Comparison of ENCODE assay signal across 33 cellular contexts in the genomic region with DNA sequence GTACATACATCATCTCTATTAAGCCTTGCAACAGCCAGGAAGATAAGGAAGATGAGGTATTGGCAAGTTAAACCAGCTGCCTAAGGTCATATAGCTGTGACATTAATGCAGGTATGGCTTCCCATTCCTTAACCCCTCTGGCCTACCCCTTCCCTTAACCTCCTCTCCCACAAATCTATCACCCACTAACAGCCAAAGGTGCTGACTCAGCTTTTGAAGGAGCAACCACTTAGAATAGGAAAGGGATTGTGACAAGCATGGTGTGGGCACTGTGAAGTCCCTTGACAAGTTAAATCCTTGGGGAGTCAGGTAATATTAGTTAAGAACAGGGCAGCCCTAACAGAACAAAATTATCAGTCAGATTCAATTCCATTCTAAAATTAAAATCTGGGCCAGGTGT.
"Had no signal": no experiment of that assay in that cellular context is flagged by ENCODE, and none has a peak within 500 bp of the region (broad histone marks: within the 10 kb centered on the region; RNA-seq: fewer than 3 reads in every experiment).

No MANE protein-coding gene starts in this region.

- FAIRE-seq: RCC 7860 had no signal

- DNase-seq: Kasumi-1, MG63, NCI-H1048, NCI-H1092 treated with DMSO at 0.1 percent for 48 hours, NCI-H1105 treated with DMSO at 0.1 percent for 48 hours, NCI-H1417, NCI-H1436, NCI-H146, NCI-H1694, NCI-H187, NCI-H1930, NCI-H2029 treated with DMSO at 0.1 percent for 48 hours, NCI-H2081 treated with DMSO at 0.1 percent for 48 hours, NCI-H2107, NCI-H2171, NCI-H226, NCI-H446 treated with DMSO at 0.1 percent for 48 hours, NCI-H510A, NCI-H524, NCI-H526, NCI-H69, NCI-H748 treated with DMSO at 0.1 percent for 48 hours, NCI-H82, PC-9, SHP77 treated with DMSO at 0.1 percent for 48 hours, SK-N-SH, SW 1271, T-helper 1 cell had no signal

- H3K9me3 ChIP-seq: MG63, SJSA1, SK-N-SH had no signal

- ATAC-seq: Panc1, Right ventricle myocardium inferior had no signal

- H2AFZ ChIP-seq: PC-9 had no signal

- H3K4me3 ChIP-seq: MG63, PC-9, SJSA1 had no signal

- H3K4me2 ChIP-seq: PC-9, SK-N-SH had no signal

- H3K9ac ChIP-seq: SK-N-SH had no signal

- H3K27ac ChIP-seq: PC-9, RWPE1, SJSA1 had no signal

- H3K36me3 ChIP-seq: MG63, SJSA1 had no signal
